Comparison of ENCODE assay signal across 23 cellular contexts in genomic region chr12:4444031-4444430, GRCh38. TPM values are rescaled to one million over a fixed set of nuclear protein-coding genes. Genes with fewer than 3 reads are reported as not detected.
"Had no signal": no experiment of that assay in that cellular context is flagged by ENCODE, and none has a peak within 500 bp of the region (broad histone marks: within the 10 kb centered on the region; RNA-seq: fewer than 3 reads in every experiment).

No MANE protein-coding gene starts in this region.

- H3K4me3 ChIP-seq: body of pancreas, mucosa of descending colon, thoracic aorta had no signal

- DNase-seq: activated CD4-positive, CD25-positive, alpha-beta regulatory T cell treated with anti-CD3 and anti-CD28 coated beads, Interleukin-2, amount 50 U/mL, for 72 hours; activated naive CD4-positive, alpha-beta T cell treated with anti-CD3 and anti-CD28 coated beads for 36 hours; activated T-cell treated with anti-CD3 and anti-CD28 coated beads, Interleukin-2, amount 50 U/mL, for 24 hours; body of pancreas; caudate nucleus; foreskin keratinocyte; kidney glomerular epithelial cell; left ventricle myocardium superior; mucosa of descending colon; naive thymus-derived CD4-positive, alpha-beta T cell; stimulated activated CD4-positive, alpha-beta T cell treated with anti-CD3 and anti-CD28 coated beads, Interleukin-4, amount 100 ng/mL, for 4 hours; T-helper 2 cell had no signal

- ATAC-seq: body of pancreas; foreskin keratinocyte; left ventricle myocardium superior; mucosa of descending colon; naive thymus-derived CD4-positive, alpha-beta T cell; sciatic nerve; stimulated activated memory B cell treated with anti-CD40 and anti-IgM and Interleukin-4, amounts not matched to agents 10 μg/mL and 1 μg/mL and 100 μg/mL, for 72 hours had no signal

- H3K36me3 Mint-ChIP-seq: memory B cell; naive thymus-derived CD4-positive, alpha-beta T cell; stimulated activated memory B cell treated with anti-CD40 and anti-IgM and Interleukin-4, amounts not matched to agents 10 μg/mL and 1 μg/mL and 100 μg/mL, for 72 hours had no signal

- H3K9ac ChIP-seq: parathyroid adenoma had no signal

- H3K27ac Mint-ChIP-seq: activated naive CD4-positive, alpha-beta T cell treated with anti-CD3 and anti-CD28 coated beads for 36 hours; activated T-cell treated with anti-CD3 and anti-CD28 coated beads, Interleukin-2, amount 50 U/mL, for 24 hours; endodermal cell; memory B cell; naive thymus-derived CD4-positive, alpha-beta T cell; stimulated activated memory B cell treated with anti-CD40 and anti-IgM and Interleukin-4, amounts not matched to agents 10 μg/mL and 1 μg/mL and 100 μg/mL, for 72 hours had no signal

- H3K27ac ChIP-seq: body of pancreas, epithelial cell of prostate, foreskin keratinocyte, neutrophil, parathyroid adenoma, thoracic aorta, VCaP had no signal

- H3K9me3 Mint-ChIP-seq: activated naive CD4-positive, alpha-beta T cell treated with anti-CD3 and anti-CD28 coated beads for 36 hours; activated T-cell treated with anti-CD3 and anti-CD28 coated beads, Interleukin-2, amount 50 U/mL, for 24 hours; endodermal cell; memory B cell; naive thymus-derived CD4-positive, alpha-beta T cell; stimulated activated memory B cell treated with anti-CD40 and anti-IgM and Interleukin-4, amounts not matched to agents 10 μg/mL and 1 μg/mL and 100 μg/mL, for 72 hours had no signal

- H3K27me3 Mint-ChIP-seq: activated T-cell treated with anti-CD3 and anti-CD28 coated beads, Interleukin-2, amount 50 U/mL, for 24 hours had no signal

- H3K27me3 ChIP-seq: body of pancreas had no signal

- H3K36me3 ChIP-seq: neutrophil, thoracic aorta had no signal

- H3K9me3 ChIP-seq: body of pancreas, mucosa of descending colon, neutrophil, thoracic aorta had no signal

- H3K4me1 ChIP-seq: body of pancreas, foreskin keratinocyte, parathyroid adenoma had no signal

- H3K4me3 Mint-ChIP-seq: activated naive CD4-positive, alpha-beta T cell treated with anti-CD3 and anti-CD28 coated beads for 36 hours; activated T-cell treated with anti-CD3 and anti-CD28 coated beads, Interleukin-2, amount 50 U/mL, for 24 hours; endodermal cell; memory B cell; naive thymus-derived CD4-positive, alpha-beta T cell; stimulated activated memory B cell treated with anti-CD40 and anti-IgM and Interleukin-4, amounts not matched to agents 10 μg/mL and 1 μg/mL and 100 μg/mL, for 72 hours had no signal

RNA-seq across cellular contexts. Expression of gene FGF6, which starts 1.6 kb away (rescaled TPM):
- total RNA-seq: activated naive CD4-positive, alpha-beta T cell treated with anti-CD3 and anti-CD28 coated beads for 36 hours; body of pancreas; endodermal cell; fibroblast of lung; foreskin keratinocyte; left ventricle myocardium superior; mucosa of descending colon; naive thymus-derived CD4-positive, alpha-beta T cell; sciatic nerve; thoracic aorta; ureter had no signal
- polyA plus RNA-seq: fibroblast of lung; foreskin keratinocyte; naive thymus-derived CD4-positive, alpha-beta T cell had no signal
